Comparison of ENCODE assay signal across 23 cellular contexts in genomic region chr22:20782601-20783299, GRCh38. TPM values are rescaled to one million over a fixed set of nuclear protein-coding genes. Genes with fewer than 3 reads are reported as not detected.
DNase-seq lines count a peak whose midpoint lies in the region; ATAC-seq, FAIRE-seq and TF ChIP-seq lines count a peak whose summit lies in the region.
"Had no signal": no experiment of that assay in that cellular context is flagged by ENCODE, and none has a peak within 500 bp of the region (broad histone marks: within the 10 kb centered on the region; RNA-seq: fewer than 3 reads in every experiment).

No MANE protein-coding gene starts in this region.

- peaks cover 15% of the 10 kb centered on the region for H3K9me1 ChIP-seq in K562 (ENCODE audit: control insufficient read depth, insufficient read depth, low read length)

- FAIRE-seq in HepG2 (lab: Jason Lieb, UNC) (no peak), K562 (lab: Jason Lieb, UNC) (no peak)
- FAIRE-seq: HTR-8/SVneo had no signal

- H3K4me3 ChIP-seq in HepG2 (replicated peaks in 1 of 3; ENCODE audit: insufficient read depth in 1 of 3, low read depth in 2 of 3, low read length in 3 of 3), result no peak overlapping the region
- no peak overlapping the region for H3K4me3 ChIP-seq in right lobe of liver
- H3K4me3 ChIP-seq in K562, result no peak overlapping the region
- no peak overlapping the region for H3K4me3 ChIP-seq in neutrophil (ENCODE audit: low read depth in 1 of 2, low read length in 1 of 2)

- POLR2A ChIA-PET in HepG2 (lab: Yijun Ruan, JAX) (interaction anchor here (1.0 to 11.1 kb wide), 3 partner anchors 7 to 9 kb away, joined by 4 to 172 read pairs (median 6); partner anchors contain the start of gene SERPIND1), K562 (lab: Yijun Ruan, JAX) (interaction anchor here (0.6 to 3.8 kb wide), 8 partner anchors 9 to 220 kb away, joined by 3 to 12 read pairs (median 3); partner anchors contain the start of genes SERPIND1 and THAP7)

- CTCF ChIA-PET in HepG2 (lab: Yijun Ruan, JAX; ENCODE audit: low intra/inter-chr PET ratio, low total read pairs), result interaction anchor here (1.2 kb wide), 1 partner anchor 24 kb away, joined by 3 read pairs; no protein-coding TSS in a partner anchor
- CTCF ChIA-PET in K562 (lab: Yijun Ruan, JAX; ENCODE audit: low intra/inter-chr PET ratio), result interaction anchor here (0.8 to 1.3 kb wide), 3 partner anchors 21 to 85 kb away, joined by 3 to 4 read pairs (median 3); no protein-coding TSS in a partner anchor

- BruUV-seq in HepG2 (replicated peaks; lab: Mats Ljungman, UMichigan), result no TSS peak
- BruUV-seq in K562 (replicated peaks; lab: Mats Ljungman, UMichigan), result no TSS peak

- H3K79me2 ChIP-seq in HepG2 (ENCODE audit: insufficient read depth, low read length) (peaks cover 57% of the 10 kb centered on the region), K562 (ENCODE audit: control insufficient read depth, insufficient read depth, low read length) (no peaks in the 10 kb centered on the region)

- no peak for DNase-seq in HepG2 (ENCODE audit: low spot score)
- no peak for DNase-seq in right lobe of liver
- no peak for DNase-seq in K562 (ENCODE audit: extremely low read depth in 1 of 4, low spot score in 3 of 4)
- no peak for DNase-seq in DMS114 treated with DMSO at 0.1 percent for 48 hours (lab: John Stamatoyannopoulos, UW; ENCODE audit: unreplicated experiment)
- no peak for DNase-seq in NCI-H2081 treated with DMSO at 0.1 percent for 48 hours (lab: John Stamatoyannopoulos, UW)
- no peak for DNase-seq in sciatic nerve (ENCODE audit: low spot score)
- DNase-seq: COR-L47; DMS53; H7; KBM-7; NCI-H1092 treated with DMSO at 0.1 percent for 48 hours; NCI-H1694; NCI-H2107; NCI-H345; NCI-H69; NK-92 treated with Interleukin-12 subunit alpha and Interleukin-12 subunit beta, amount 100 ng/mL, for 24 hours; SHP77 treated with DMSO at 0.1 percent for 48 hours had no signal

- H4K20me1 ChIP-seq in HepG2 (ENCODE audit: insufficient read depth, low read length) (peaks cover 24% of the 10 kb centered on the region), K562 (replicated peaks; ENCODE audit: control insufficient read depth, insufficient read depth, low read length) (peaks cover 74% of the 10 kb centered on the region)

- H3K9me3 ChIP-seq in HepG2 (ENCODE audit: low read length) (no peaks in the 10 kb centered on the region), right lobe of liver (no peaks in the 10 kb centered on the region), K562 (replicated peaks; ENCODE audit: control insufficient read depth, insufficient read depth, low read depth, low read length) (no peaks in the 10 kb centered on the region), neutrophil (no peaks in the 10 kb centered on the region)

- in situ Hi-C loops in HepG2 (cut with HindIII; ENCODE audit: extremely low pct_ligation_motif_present, low pct_unique_long_range_greater_than_20kb), result no loop called here
- in situ Hi-C loops in K562 (cut with MboI), result loop anchor here (25.0 kb wide), 2 partner anchors 355 to 1945 kb away; no protein-coding TSS in a partner anchor

- peak overlapping the region; percentile 56; the same call in 1 of the 2 replicates for H3K4me2 ChIP-seq in HepG2 (ENCODE audit: low read depth, low read length)
- H3K4me2 ChIP-seq in K562 (ENCODE audit: insufficient read depth, low read length), result no peak overlapping the region

- 92% methylated on average over 4 of the region's 4 CpGs for whole genome bisulfite sequencing in HepG2 (ENCODE audit: low lambda C conversion rate)
- WGBS in right lobe of liver (ENCODE audit: insufficient coverage, low coverage, low lambda C conversion rate, missing lambda C conversion rate), result 54% methylated on average over 3 of the region's 4 CpGs
- WGBS in K562 (ENCODE audit: insufficient coverage, low coverage, missing lambda C conversion rate), result 72% methylated on average over 4 of the region's 4 CpGs

- no peak; a peak in 1 of 4 replicates for TF ChIP-seq POLR2A in HepG2 (IDR thresholded peaks at IDR 0.05; ENCODE audit: insufficient read depth in 1 of 2, low read depth in 2 of 2, low read length in 2 of 2)
- no peak for TF ChIP-seq POLR2A in right lobe of liver (IDR thresholded peaks at IDR 0.05)
- TF ChIP-seq POLR2A in K562 (conservative IDR thresholded peaks at IDR 0.05), result no peak

- TF ChIP-seq RAD21 in HepG2 (CRISPR knock-in tag; IDR thresholded peaks at IDR 0.05), result no peak
- no peak; a peak in 1 of 4 replicates for TF ChIP-seq RAD21 in K562 (CRISPR knock-in tag; conservative IDR thresholded peaks at IDR 0.05 in 1 of 2, IDR thresholded peaks at IDR 0.05 in 1 of 2)

- intact Hi-C loops in HepG2 (cut with micrococcal nuclease; ENCODE audit: unreplicated experiment) (no loop called here), right lobe of liver (cut with DNase I) (no loop called here), K562 (cut with micrococcal nuclease) (loop anchor here (5.0 kb wide), 2 partner anchors 40 to 175 kb away; no protein-coding TSS in a partner anchor), sciatic nerve (cut with DNase I) (no loop called here)

- no peak for TF ChIP-seq CTCF in HepG2 (CRISPR knock-in tag; IDR thresholded peaks at IDR 0.05)
- TF ChIP-seq CTCF in right lobe of liver (IDR thresholded peaks at IDR 0.05), result no peak
- no peak for TF ChIP-seq CTCF in K562 (IDR thresholded peaks at IDR 0.05 in 2 of 3, conservative IDR thresholded peaks at IDR 0.05 in 1 of 3; ENCODE audit: insufficient read depth in 2 of 3, low read depth in 1 of 3, low read length in 3 of 3)
- TF ChIP-seq CTCF in neutrophil (IDR thresholded peaks at IDR 0.05), result no peak

- TF ChIP-seq EP300 in HepG2 (IDR thresholded peaks at IDR 0.05; ENCODE audit: low read depth in 2 of 2, low read length in 2 of 2) (no peak), HepG2 (CRISPR knock-in tag; IDR thresholded peaks at IDR 0.05; ENCODE audit: borderline replicate concordance) (no peak), K562 (IDR thresholded peaks at IDR 0.05; ENCODE audit: low read length) (no peak)

- no peaks in the 10 kb centered on the region for H3K27me3 ChIP-seq in HepG2 (ENCODE audit: control insufficient read depth in 1 of 2, insufficient read depth in 2 of 2, low read length in 2 of 2)
- no peaks in the 10 kb centered on the region for H3K27me3 ChIP-seq in right lobe of liver
- H3K27me3 ChIP-seq in K562 (ENCODE audit: control insufficient read depth in 2 of 2, insufficient read depth in 2 of 2, low read length in 2 of 2), result no peaks in the 10 kb centered on the region
- no peaks in the 10 kb centered on the region for H3K27me3 ChIP-seq in neutrophil

- ATAC-seq in HepG2, result no peak
- no peak for ATAC-seq in right lobe of liver
- no peak for ATAC-seq in K562
- no peak for ATAC-seq in sciatic nerve
- ATAC-seq in GM19035 (IDR thresholded peaks at IDR 0.05; ENCODE audit: unreplicated experiment), result no peak

- no peak overlapping the region for H2AFZ ChIP-seq in HepG2 (ENCODE audit: low read length)
- H2AFZ ChIP-seq in K562 (ENCODE audit: low read depth, low read length), result no peak overlapping the region

- peak overlapping the region; percentile 26; the same call in 1 of the 2 replicates for H3K9ac ChIP-seq in HepG2 (ENCODE audit: insufficient read depth, low read depth, low read length)
- no peak overlapping the region for H3K9ac ChIP-seq in K562 (ENCODE audit: insufficient read depth in 1 of 2, low read depth in 2 of 2, low read length in 2 of 2)

- H3K27ac ChIP-seq in HepG2 (ENCODE audit: extremely low read length, insufficient read depth, low read length), result peak overlapping the region; percentile 21
- H3K27ac ChIP-seq in right lobe of liver, result peak overlapping the region in 1 of 3 donors; percentile 50
- no peak overlapping the region for H3K27ac ChIP-seq in K562 (ENCODE audit: extremely low read depth, low read depth, low read length)
- H3K27ac ChIP-seq in neutrophil, result peak overlapping the region; percentile 62

- H3K36me3 ChIP-seq in HepG2 (replicated peaks in 1 of 2; ENCODE audit: control insufficient read depth in 1 of 2, insufficient read depth in 2 of 2, low read length in 2 of 2) (peaks cover 38 to 91% of the 10 kb centered on the region in 2 experiments), right lobe of liver (peaks cover 0 to 78% (median 11%) of the 10 kb centered on the region in 4 donors), K562 (ENCODE audit: control insufficient read depth, insufficient read depth, low read length) (peaks cover 40% of the 10 kb centered on the region; the same call in 2 of the 3 replicates), neutrophil (peaks cover 53% of the 10 kb centered on the region)

- H3K4me1 ChIP-seq in HepG2 (ENCODE audit: insufficient read depth, low read length), result peaks cover 69% of the 10 kb centered on the region
- H3K4me1 ChIP-seq in right lobe of liver, result peaks cover 0 to 95% (median 39%) of the 10 kb centered on the region in 4 donors
- H3K4me1 ChIP-seq in K562 (replicated peaks in 1 of 2; ENCODE audit: control insufficient read depth in 2 of 2, insufficient read depth in 2 of 2, low read length in 2 of 2), result peaks cover 13 to 20% of the 10 kb centered on the region in 2 experiments
- peaks cover 31 to 32% of the 10 kb centered on the region in 2 experiments for H3K4me1 ChIP-seq in neutrophil (ENCODE audit: control insufficient read depth in 1 of 2, insufficient read depth in 1 of 2, low read depth in 1 of 2, low read length in 1 of 2)

RNA-seq across cellular contexts. Expression of gene SERPIND1, which starts 8.8 kb away (rescaled TPM):
- 55.6 and 111 TPM in 2 replicates for total RNA-seq in HepG2 (2016; rRNA removed; fragmentation: Illumina TruSeq; extraction: Trizol)
- 16.4 and 19.8 TPM in 2 replicates for total RNA-seq in HepG2 (2016; cell fraction: cytosol; rRNA removed; fragmentation: Illumina TruSeq; extraction: Trizol; ENCODE audit: low read depth)
- total RNA-seq in HepG2 (2016; cell fraction: insoluble cytoplasmic fraction; rRNA removed; fragmentation: Illumina TruSeq; extraction: Trizol), result 53.2 and 106 TPM in 2 replicates
- total RNA-seq in HepG2 (2016; cell fraction: membrane; rRNA removed; fragmentation: Illumina TruSeq; extraction: Trizol), result 35.3 and 35.7 TPM in 2 replicates
- 108 and 133 TPM in 2 replicates for total RNA-seq in HepG2 (2016; cell fraction: nucleus; rRNA removed; fragmentation: Illumina TruSeq; extraction: Trizol)
- 350 and 408 TPM in 2 replicates for polyA plus RNA-seq in HepG2 (2011; rRNA removed)
- 341 and 453 TPM in 2 replicates for polyA plus RNA-seq in HepG2 (2011; cell fraction: cytosol; rRNA removed)
- 146 and 188 TPM in 2 replicates for polyA plus RNA-seq in HepG2 (2011; cell fraction: nucleus; rRNA removed)
- 497 and 593 TPM in 2 replicates for polyA plus RNA-seq in HepG2 (2012)
- 30.3 and 32.4 TPM in 2 replicates for polyA plus RNA-seq in HepG2 (2016; cell fraction: cytosol; fragmentation: Illumina TruSeq; extraction: Trizol; ENCODE audit: low read depth)
- 91.5 and 101 TPM in 2 replicates for polyA plus RNA-seq in HepG2 (2016; cell fraction: insoluble cytoplasmic fraction; fragmentation: Illumina TruSeq; extraction: Trizol; ENCODE audit: low read depth)
- polyA plus RNA-seq in HepG2 (2016; cell fraction: membrane; fragmentation: Illumina TruSeq; extraction: Trizol; ENCODE audit: low read depth), result 45.7 and 51.9 TPM in 2 replicates
- 228 and 244 TPM in 2 replicates for polyA plus RNA-seq in HepG2 (2016; cell fraction: nucleus; fragmentation: Illumina TruSeq; extraction: Trizol; ENCODE audit: insufficient read depth, low read depth)
- polyA minus RNA-seq in HepG2 (2011; rRNA and poly(A)+ RNA removed; ENCODE audit: low replicate concordance), result 0.37 and 351 TPM in 2 replicates
- polyA minus RNA-seq in HepG2 (2011; cell fraction: cytosol; rRNA and poly(A)+ RNA removed), result 132 and 186 TPM in 2 replicates
- 67.9 and 98.5 TPM in 2 replicates for polyA minus RNA-seq in HepG2 (2011; cell fraction: nucleus; rRNA and poly(A)+ RNA removed)
- 100 to 1,000 TPM in 4 of 6 experiments, 10 to 100 TPM in 2; 49.7 to 615 (median 331) TPM for total RNA-seq in right lobe of liver
- total RNA-seq in K562 (2011; cell fraction: chromatin; rRNA removed; ENCODE audit: low replicate concordance), result not detected in 2 replicates
- total RNA-seq in K562 (2011; cell fraction: nucleolus; rRNA removed), result not detected in 2 replicates
- total RNA-seq in K562 (2011; cell fraction: nucleoplasm; rRNA removed), result not detected in 2 replicates
- total RNA-seq in K562 (2014; rRNA removed), result not detected in 2 replicates
- not detected in 2 replicates for total RNA-seq in K562 (2014; rRNA removed; fragmentation: Illumina TruSeq; extraction: Trizol)
- not detected in 2 replicates for total RNA-seq in K562 (2015; rRNA removed; fragmentation: Illumina TruSeq; extraction: Trizol)
- 0.09 and 0.22 TPM in 2 replicates for total RNA-seq in K562 (2021)
- polyA plus RNA-seq in K562 (2011; rRNA removed), result not detected in 2 replicates
- polyA plus RNA-seq in K562 (2011; cell fraction: cytosol; rRNA removed), result not detected in 2 replicates
- not detected in 2 replicates for polyA plus RNA-seq in K562 (2011; cell fraction: nucleus; rRNA removed)
- polyA plus RNA-seq in K562 (2012), result 0.11 and 0.16 TPM in 2 replicates
- not detected in 2 replicates for polyA plus RNA-seq in K562 (2014; fragmentation: Illumina TruSeq; extraction: Trizol)
- polyA plus RNA-seq in K562 (2014; fragmentation: Nextera tagmentation; extraction: Ambion mirVana), result under 1 TPM; 0.04 to 0.11 TPM
- polyA plus RNA-seq in K562 (2014; rRNA removed), result not detected in 2 replicates
- polyA minus RNA-seq in K562 (2011; rRNA and poly(A)+ RNA removed), result not detected in 2 replicates
- polyA minus RNA-seq in K562 (2011; cell fraction: cytosol; rRNA and poly(A)+ RNA removed), result 1.0 TPM in 1 of 2 replicates, not detected in the other
- not detected in 2 replicates for polyA minus RNA-seq in K562 (2011; cell fraction: nucleus; rRNA and poly(A)+ RNA removed)
- total RNA-seq in sciatic nerve, result 1.6 TPM
- total RNA-seq: A172, OCI-LY7 had no signal
- polyA plus RNA-seq: CD14-positive monocyte had no signal

Comparison
In these comparisons a context has a peak if more than half of its experiments do, and no peak if none do; other contexts are left out.
1. Of the 241 proteins assayed by ChIP-seq in both HepG2 and K562: peak only in HepG2: POLR2AphosphoS5, POLR2G and RBFOX2; only in K562: HMG20A, HNRNPLL, MTF1 and STAT6; in both: MAFF and MAFK; in neither: 232.